1 cellular context compared by ENCODE assay signal in the genomic region with DNA sequence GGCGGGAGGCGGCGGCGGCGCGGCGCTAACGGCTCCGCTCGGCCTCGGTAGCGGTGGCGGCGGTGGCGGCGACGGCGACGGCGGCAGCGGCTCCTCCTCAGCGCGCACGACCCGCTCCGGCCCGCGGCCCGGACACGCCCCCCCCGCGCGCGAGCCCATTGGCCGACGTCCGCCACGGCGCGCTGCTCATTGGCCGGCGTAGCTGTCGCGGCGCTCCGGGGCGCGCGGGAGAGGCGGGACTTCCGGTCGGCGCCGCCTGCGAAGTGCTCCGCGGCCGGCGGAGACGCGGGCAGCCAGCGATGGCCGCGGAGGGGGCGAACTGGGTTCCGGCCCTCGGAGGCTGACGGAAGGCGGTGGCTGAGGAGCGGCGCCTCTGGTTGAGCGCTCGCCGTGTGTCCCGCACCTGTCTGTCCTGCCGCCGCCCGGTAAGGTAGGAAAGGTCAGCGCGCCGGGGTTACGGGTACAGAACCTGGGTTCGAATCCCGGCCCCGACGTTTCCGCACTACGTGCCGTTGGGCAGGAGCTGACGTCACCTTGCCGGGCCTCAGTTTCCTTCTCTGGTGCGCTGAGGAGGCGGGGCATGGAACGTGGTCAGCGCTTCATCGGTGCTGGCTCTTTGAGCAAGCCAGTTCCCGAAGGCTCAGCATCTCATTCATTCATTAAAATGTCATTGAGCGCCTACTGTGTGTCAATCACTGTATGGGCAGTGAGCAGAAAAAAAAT.
TF ChIP-seq lines count a peak whose summit lies in the region.

A gene (minus strand): TSS at position 108 of the 723 bp plus-strand sequence. CDS start 13,826 bp downstream, outside the sequence.

TF ChIP-seq in HepG2, 621 proteins besides CTCF, POLR2A, EP300 and RAD21 (continued from another document and continues in another):
- TF ChIP-seq, protein P1, sequence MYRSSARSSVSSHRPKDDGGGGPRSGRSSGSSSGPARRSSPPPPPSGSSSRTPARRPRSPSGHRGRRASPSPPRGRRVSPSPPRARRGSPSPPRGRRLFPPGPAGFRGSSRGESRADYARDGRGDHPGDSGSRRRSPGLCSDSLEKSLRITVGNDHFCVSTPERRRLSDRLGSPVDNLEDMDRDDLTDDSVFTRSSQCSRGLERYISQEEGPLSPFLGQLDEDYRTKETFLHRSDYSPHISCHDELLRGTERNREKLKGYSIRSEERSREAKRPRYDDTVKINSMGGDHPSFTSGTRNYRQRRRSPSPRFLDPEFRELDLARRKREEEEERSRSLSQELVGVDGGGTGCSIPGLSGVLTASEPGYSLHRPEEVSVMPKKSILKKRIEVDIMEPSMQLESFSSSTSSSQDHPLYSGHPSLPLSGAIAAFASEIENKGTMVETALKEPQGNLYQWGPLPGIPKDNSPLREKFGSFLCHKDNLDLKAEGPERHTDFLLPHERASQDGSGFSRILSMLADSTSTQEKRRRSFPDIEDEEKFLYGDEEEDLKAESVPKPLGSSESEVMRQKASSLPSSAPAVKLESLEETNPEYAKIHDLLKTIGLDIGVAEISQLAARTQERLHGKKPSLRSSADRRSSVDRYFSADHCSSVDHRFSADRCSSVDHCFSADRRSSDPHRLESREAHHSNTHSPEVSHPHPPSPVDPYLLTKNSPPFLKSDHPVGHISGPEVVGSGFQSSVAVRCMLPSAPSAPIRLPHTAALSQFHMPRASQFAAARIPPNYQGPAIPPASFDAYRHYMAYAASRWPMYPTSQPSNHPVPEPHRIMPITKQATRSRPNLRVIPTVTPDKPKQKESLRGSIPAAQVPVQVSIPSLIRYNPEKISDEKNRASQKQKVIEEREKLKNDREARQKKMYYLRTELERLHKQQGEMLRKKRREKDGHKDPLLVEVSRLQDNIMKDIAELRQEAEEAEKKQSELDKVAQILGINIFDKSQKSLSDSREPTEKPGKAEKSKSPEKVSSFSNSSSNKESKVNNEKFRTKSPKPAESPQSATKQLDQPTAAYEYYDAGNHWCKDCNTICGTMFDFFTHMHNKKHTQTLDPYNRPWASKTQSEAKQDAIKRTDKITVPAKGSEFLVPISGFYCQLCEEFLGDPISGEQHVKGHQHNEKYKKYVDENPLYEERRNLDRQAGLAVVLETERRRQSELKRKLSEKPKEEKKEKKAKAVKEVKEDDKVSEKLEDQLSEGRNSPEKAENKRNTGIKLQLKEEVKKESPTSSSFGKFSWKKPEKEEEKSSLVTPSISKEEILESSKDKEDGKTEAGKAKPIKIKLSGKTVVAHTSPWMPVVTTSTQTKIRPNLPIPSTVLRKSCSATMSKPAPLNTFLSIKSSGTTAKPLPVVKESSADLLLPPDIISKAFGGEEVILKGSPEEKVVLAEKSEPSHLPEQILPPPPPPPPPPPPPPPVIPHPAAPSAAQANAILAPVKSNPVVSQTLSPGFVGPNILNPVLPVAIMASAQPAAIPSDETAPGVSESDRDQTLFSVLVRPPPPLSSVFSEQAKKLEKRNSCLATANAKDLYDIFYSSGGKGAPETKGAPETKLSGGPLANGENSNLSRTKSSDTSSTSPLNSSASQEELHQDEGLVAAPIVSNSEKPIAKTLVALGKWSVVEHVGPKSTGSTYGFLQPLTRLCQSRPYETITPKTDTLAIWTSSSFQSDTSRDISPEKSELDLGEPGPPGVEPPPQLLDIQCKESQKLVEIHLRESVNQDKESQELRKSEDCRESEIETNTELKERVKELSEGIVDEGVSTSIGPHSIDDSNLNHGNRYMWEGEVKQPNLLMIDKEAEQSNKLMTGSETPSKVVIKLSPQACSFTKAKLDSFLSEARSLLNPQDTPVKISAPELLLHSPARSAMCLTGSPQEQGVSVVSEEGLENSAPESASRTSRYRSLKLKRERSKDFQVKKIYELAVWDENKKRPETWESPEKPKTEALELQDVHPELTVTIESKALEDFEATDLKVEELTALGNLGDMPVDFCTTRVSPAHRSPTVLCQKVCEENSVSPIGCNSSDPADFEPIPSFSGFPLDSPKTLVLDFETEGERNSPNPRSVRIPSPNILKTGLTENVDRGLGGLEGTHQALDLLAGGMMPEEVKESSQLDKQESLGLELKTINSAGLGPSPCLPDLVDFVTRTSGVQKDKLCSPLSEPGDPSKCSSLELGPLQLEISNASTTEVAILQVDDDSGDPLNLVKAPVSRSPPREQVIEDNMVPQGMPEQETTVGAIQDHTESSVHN (CRISPR knock-in tag; IDR thresholded peaks at IDR 0.05): no peak
- peak; percentile 26; the same call in 1 of the 2 replicates for TF ChIP-seq TARDBP (CRISPR knock-in tag; IDR thresholded peaks at IDR 0.05)
- TF ChIP-seq RELA (CRISPR knock-in tag; IDR thresholded peaks at IDR 0.05): no peak
- TF ChIP-seq HDAC1 (CRISPR knock-in tag; IDR thresholded peaks at IDR 0.05): peak; percentile 66
- TF ChIP-seq SUZ12 (IDR thresholded peaks at IDR 0.05; ENCODE audit: low read depth, low read length): no peak
- 0 out of 2 replicates have a peak, but pooled peaks have one; percentile 53 for TF ChIP-seq ZNF678 (CRISPR knock-in tag; IDR thresholded peaks at IDR 0.05)
- TF ChIP-seq MLLT10 (CRISPR knock-in tag; IDR thresholded peaks at IDR 0.05): no peak
- TF ChIP-seq DNMT3B (CRISPR knock-in tag; conservative IDR thresholded peaks at IDR 0.05): no peak
- TF ChIP-seq, protein P2, sequence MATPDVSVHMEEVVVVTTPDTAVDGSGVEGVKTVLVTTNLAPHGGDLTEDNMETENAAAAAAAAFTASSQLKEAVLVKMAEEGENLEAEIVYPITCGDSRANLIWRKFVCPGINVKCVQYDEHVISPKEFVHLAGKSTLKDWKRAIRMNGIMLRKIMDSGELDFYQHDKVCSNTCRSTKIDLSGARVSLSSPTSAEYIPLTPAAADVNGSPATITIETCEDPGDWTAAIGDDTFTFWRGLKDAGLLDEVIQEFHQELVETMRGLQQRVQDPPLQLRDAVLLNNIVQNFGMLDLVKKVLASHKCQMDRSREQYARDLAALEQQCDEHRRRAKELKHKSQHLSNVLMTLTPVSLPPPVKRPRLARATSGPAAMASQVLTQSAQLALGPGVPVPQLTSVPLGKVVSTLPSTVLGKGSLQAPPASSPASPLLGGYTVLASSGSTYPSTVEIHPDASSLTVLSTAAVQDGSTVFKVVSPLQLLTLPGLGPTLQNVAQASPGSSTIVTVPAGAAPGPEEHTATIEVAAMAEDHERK (CRISPR knock-in tag; IDR thresholded peaks at IDR 0.05; ENCODE audit: low read depth): peak; percentile 62; the same call in 1 of the 2 replicates
- 0 out of 2 replicates have a peak, but pooled peaks have one; percentile 67 for TF ChIP-seq HOXD1 (CRISPR knock-in tag; IDR thresholded peaks at IDR 0.05)
- peak; percentile 26; the same call in 1 of the 2 replicates for TF ChIP-seq ZNF274 (CRISPR knock-in tag; IDR thresholded peaks at IDR 0.05)
- TF ChIP-seq JUN (CRISPR knock-in tag; IDR thresholded peaks at IDR 0.05): peak; percentile 69; the same call in 1 of the 2 replicates
- TF ChIP-seq KDM3A (CRISPR knock-in tag; IDR thresholded peaks at IDR 0.05; ENCODE audit: low read depth): 0 out of 2 replicates have a peak, but pooled peaks have one; percentile 46
- peak; percentile 22; the same call in 1 of the 2 replicates for TF ChIP-seq DR1 (CRISPR knock-in tag; IDR thresholded peaks at IDR 0.05)
- no peak for TF ChIP-seq TCF12 (IDR thresholded peaks at IDR 0.05)
- TF ChIP-seq TCF12 (CRISPR knock-in tag; IDR thresholded peaks at IDR 0.05): no peak
- TF ChIP-seq, protein P3, sequence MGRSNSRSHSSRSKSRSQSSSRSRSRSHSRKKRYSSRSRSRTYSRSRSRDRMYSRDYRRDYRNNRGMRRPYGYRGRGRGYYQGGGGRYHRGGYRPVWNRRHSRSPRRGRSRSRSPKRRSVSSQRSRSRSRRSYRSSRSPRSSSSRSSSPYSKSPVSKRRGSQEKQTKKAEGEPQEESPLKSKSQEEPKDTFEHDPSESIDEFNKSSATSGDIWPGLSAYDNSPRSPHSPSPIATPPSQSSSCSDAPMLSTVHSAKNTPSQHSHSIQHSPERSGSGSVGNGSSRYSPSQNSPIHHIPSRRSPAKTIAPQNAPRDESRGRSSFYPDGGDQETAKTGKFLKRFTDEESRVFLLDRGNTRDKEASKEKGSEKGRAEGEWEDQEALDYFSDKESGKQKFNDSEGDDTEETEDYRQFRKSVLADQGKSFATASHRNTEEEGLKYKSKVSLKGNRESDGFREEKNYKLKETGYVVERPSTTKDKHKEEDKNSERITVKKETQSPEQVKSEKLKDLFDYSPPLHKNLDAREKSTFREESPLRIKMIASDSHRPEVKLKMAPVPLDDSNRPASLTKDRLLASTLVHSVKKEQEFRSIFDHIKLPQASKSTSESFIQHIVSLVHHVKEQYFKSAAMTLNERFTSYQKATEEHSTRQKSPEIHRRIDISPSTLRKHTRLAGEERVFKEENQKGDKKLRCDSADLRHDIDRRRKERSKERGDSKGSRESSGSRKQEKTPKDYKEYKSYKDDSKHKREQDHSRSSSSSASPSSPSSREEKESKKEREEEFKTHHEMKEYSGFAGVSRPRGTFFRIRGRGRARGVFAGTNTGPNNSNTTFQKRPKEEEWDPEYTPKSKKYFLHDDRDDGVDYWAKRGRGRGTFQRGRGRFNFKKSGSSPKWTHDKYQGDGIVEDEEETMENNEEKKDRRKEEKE (IDR thresholded peaks at IDR 0.05): no peak
- TF ChIP-seq ZNF460 (CRISPR knock-in tag; IDR thresholded peaks at IDR 0.05; ENCODE audit: borderline replicate concordance): no peak
- TF ChIP-seq FOXK1 (CRISPR knock-in tag; IDR thresholded peaks at IDR 0.05; ENCODE audit: borderline replicate concordance, low read depth): no peak
- no peak for TF ChIP-seq NFATC3 (CRISPR knock-in tag; IDR thresholded peaks at IDR 0.05)
- TF ChIP-seq ZNF383 (CRISPR knock-in tag; IDR thresholded peaks at IDR 0.05; ENCODE audit: borderline replicate concordance): no peak
- TF ChIP-seq ZNF230 (CRISPR knock-in tag; IDR thresholded peaks at IDR 0.05): 0 out of 2 replicates have a peak, but pooled peaks have one; percentile 58
- no peak for TF ChIP-seq CENPT (CRISPR knock-in tag; IDR thresholded peaks at IDR 0.05; ENCODE audit: low read depth)
- TF ChIP-seq, protein P4, sequence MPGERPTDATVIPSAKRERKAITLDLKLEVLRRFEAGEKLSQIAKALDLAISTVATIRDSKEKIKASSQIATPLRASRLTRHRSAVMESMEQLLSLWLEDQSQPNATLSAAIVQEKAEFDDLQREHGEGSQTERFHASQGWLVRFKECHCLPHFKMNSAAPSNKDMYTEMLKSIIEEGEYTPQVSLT (CRISPR knock-in tag; IDR thresholded peaks at IDR 0.05; ENCODE audit: borderline replicate concordance, low read depth): no peak
- TF ChIP-seq, protein P5, sequence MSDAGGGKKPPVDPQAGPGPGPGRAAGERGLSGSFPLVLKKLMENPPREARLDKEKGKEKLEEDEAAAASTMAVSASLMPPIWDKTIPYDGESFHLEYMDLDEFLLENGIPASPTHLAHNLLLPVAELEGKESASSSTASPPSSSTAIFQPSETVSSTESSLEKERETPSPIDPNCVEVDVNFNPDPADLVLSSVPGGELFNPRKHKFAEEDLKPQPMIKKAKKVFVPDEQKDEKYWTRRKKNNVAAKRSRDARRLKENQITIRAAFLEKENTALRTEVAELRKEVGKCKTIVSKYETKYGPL (CRISPR knock-in tag; IDR thresholded peaks at IDR 0.05): no peak
- no peak for TF ChIP-seq GLI4 (CRISPR knock-in tag; IDR thresholded peaks at IDR 0.05; ENCODE audit: borderline replicate concordance)
- TF ChIP-seq AGO1 (IDR thresholded peaks at IDR 0.05; ENCODE audit: low read depth, low read length, poor library complexity, severe bottlenecking): no peak
- peak; percentile 93 for TF ChIP-seq SP2 (CRISPR knock-in tag; IDR thresholded peaks at IDR 0.05)
- TF ChIP-seq MIXL1 (CRISPR knock-in tag; IDR thresholded peaks at IDR 0.05): no peak
- TF ChIP-seq, protein P6, sequence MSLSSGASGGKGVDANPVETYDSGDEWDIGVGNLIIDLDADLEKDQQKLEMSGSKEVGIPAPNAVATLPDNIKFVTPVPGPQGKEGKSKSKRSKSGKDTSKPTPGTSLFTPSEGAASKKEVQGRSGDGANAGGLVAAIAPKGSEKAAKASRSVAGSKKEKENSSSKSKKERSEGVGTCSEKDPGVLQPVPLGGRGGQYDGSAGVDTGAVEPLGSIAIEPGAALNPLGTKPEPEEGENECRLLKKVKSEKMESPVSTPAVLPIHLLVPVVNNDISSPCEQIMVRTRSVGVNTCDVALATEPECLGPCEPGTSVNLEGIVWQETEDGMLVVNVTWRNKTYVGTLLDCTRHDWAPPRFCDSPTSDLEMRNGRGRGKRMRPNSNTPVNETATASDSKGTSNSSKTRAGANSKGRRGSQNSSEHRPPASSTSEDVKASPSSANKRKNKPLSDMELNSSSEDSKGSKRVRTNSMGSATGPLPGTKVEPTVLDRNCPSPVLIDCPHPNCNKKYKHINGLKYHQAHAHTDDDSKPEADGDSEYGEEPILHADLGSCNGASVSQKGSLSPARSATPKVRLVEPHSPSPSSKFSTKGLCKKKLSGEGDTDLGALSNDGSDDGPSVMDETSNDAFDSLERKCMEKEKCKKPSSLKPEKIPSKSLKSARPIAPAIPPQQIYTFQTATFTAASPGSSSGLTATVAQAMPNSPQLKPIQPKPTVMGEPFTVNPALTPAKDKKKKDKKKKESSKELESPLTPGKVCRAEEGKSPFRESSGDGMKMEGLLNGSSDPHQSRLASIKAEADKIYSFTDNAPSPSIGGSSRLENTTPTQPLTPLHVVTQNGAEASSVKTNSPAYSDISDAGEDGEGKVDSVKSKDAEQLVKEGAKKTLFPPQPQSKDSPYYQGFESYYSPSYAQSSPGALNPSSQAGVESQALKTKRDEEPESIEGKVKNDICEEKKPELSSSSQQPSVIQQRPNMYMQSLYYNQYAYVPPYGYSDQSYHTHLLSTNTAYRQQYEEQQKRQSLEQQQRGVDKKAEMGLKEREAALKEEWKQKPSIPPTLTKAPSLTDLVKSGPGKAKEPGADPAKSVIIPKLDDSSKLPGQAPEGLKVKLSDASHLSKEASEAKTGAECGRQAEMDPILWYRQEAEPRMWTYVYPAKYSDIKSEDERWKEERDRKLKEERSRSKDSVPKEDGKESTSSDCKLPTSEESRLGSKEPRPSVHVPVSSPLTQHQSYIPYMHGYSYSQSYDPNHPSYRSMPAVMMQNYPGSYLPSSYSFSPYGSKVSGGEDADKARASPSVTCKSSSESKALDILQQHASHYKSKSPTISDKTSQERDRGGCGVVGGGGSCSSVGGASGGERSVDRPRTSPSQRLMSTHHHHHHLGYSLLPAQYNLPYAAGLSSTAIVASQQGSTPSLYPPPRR (CRISPR knock-in tag; IDR thresholded peaks at IDR 0.05; ENCODE audit: borderline replicate concordance): peak; percentile 54; the same call in 1 of the 2 replicates
- peak; percentile 75 for TF ChIP-seq ZNF883 (CRISPR knock-in tag; IDR thresholded peaks at IDR 0.05; ENCODE audit: not compliant biosample characterization)
- 0 out of 2 replicates have a peak, but pooled peaks have one; percentile 71 for TF ChIP-seq ZNF674 (CRISPR knock-in tag; IDR thresholded peaks at IDR 0.05; ENCODE audit: low read depth)
- TF ChIP-seq CBX5 (CRISPR knock-in tag; IDR thresholded peaks at IDR 0.05; ENCODE audit: borderline replicate concordance): no peak
- TF ChIP-seq, protein P7, sequence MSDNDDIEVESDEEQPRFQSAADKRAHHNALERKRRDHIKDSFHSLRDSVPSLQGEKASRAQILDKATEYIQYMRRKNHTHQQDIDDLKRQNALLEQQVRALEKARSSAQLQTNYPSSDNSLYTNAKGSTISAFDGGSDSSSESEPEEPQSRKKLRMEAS (IDR thresholded peaks at IDR 0.05): peak; percentile 70; the same call in 1 of the 2 replicates
